Comparison of ENCODE assay signal across 1 cellular context in genomic region chr14:21205678-21206581, GRCh38.
TF ChIP-seq lines count a peak whose summit lies in the region.

No MANE protein-coding gene starts in this region.

TF ChIP-seq in HepG2, 621 proteins besides CTCF, POLR2A, EP300 and RAD21 (continued from another document and continues in another):
- TF ChIP-seq, protein P1, sequence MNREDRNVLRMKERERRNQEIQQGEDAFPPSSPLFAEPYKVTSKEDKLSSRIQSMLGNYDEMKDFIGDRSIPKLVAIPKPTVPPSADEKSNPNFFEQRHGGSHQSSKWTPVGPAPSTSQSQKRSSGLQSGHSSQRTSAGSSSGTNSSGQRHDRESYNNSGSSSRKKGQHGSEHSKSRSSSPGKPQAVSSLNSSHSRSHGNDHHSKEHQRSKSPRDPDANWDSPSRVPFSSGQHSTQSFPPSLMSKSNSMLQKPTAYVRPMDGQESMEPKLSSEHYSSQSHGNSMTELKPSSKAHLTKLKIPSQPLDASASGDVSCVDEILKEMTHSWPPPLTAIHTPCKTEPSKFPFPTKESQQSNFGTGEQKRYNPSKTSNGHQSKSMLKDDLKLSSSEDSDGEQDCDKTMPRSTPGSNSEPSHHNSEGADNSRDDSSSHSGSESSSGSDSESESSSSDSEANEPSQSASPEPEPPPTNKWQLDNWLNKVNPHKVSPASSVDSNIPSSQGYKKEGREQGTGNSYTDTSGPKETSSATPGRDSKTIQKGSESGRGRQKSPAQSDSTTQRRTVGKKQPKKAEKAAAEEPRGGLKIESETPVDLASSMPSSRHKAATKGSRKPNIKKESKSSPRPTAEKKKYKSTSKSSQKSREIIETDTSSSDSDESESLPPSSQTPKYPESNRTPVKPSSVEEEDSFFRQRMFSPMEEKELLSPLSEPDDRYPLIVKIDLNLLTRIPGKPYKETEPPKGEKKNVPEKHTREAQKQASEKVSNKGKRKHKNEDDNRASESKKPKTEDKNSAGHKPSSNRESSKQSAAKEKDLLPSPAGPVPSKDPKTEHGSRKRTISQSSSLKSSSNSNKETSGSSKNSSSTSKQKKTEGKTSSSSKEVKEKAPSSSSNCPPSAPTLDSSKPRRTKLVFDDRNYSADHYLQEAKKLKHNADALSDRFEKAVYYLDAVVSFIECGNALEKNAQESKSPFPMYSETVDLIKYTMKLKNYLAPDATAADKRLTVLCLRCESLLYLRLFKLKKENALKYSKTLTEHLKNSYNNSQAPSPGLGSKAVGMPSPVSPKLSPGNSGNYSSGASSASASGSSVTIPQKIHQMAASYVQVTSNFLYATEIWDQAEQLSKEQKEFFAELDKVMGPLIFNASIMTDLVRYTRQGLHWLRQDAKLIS (CRISPR knock-in tag; IDR thresholded peaks at IDR 0.05): 0 out of 2 replicates have a peak, but pooled peaks have one; percentile 65
- TF ChIP-seq NONO (IDR thresholded peaks at IDR 0.05) (no peak), NONO (CRISPR knock-in tag; conservative IDR thresholded peaks at IDR 0.05) (no peak), PITX1 (CRISPR knock-in tag; IDR thresholded peaks at IDR 0.05) (no peak), CREB3 (CRISPR knock-in tag; IDR thresholded peaks at IDR 0.05) (no peak), ZNF605 (CRISPR knock-in tag; IDR thresholded peaks at IDR 0.05) (peak; percentile 28; the same call in 1 of the 2 replicates), ZNF776 (CRISPR knock-in tag; IDR thresholded peaks at IDR 0.05) (no peak), CBFB (CRISPR knock-in tag; IDR thresholded peaks at IDR 0.05) (no peak), ATRX (CRISPR knock-in tag; IDR thresholded peaks at IDR 0.05; ENCODE audit: borderline replicate concordance) (no peak), ZBTB20 (CRISPR knock-in tag; IDR thresholded peaks at IDR 0.05; ENCODE audit: borderline replicate concordance, low read depth) (no peak), ZNF784 (CRISPR knock-in tag; IDR thresholded peaks at IDR 0.05; ENCODE audit: borderline replicate concordance) (no peak), ISX (CRISPR knock-in tag; conservative IDR thresholded peaks at IDR 0.05) (no peak), SMAD3 (CRISPR knock-in tag; IDR thresholded peaks at IDR 0.05) (no peak; the same call in 1 of the 2 replicates), ZFP37 (CRISPR knock-in tag; IDR thresholded peaks at IDR 0.05; ENCODE audit: borderline replicate concordance) (no peak), ZSCAN5A (CRISPR knock-in tag; IDR thresholded peaks at IDR 0.05; ENCODE audit: borderline replicate concordance) (0 out of 2 replicates have a peak, but pooled peaks have one; percentile 53), JDP2 (CRISPR knock-in tag; IDR thresholded peaks at IDR 0.05; ENCODE audit: borderline replicate concordance) (no peak), ZNF251 (CRISPR knock-in tag; IDR thresholded peaks at IDR 0.05) (no peak), ZNF142 (CRISPR knock-in tag; IDR thresholded peaks at IDR 0.05) (no peak), ZNF547 (CRISPR knock-in tag; IDR thresholded peaks at IDR 0.05) (0 out of 2 replicates have a peak, but pooled peaks have one; percentile 48), TARDBP (CRISPR knock-in tag; IDR thresholded peaks at IDR 0.05) (peak; percentile 43; the same call in 1 of the 2 replicates), EED (CRISPR knock-in tag; IDR thresholded peaks at IDR 0.05) (no peak), NR2F1 (CRISPR knock-in tag; IDR thresholded peaks at IDR 0.05) (no peak), ZNF567 (CRISPR knock-in tag; IDR thresholded peaks at IDR 0.05; ENCODE audit: borderline replicate concordance) (no peak), ZFP1 (CRISPR knock-in tag; IDR thresholded peaks at IDR 0.05) (no peak; the same call in 1 of the 2 replicates)
- TF ChIP-seq, protein P2, sequence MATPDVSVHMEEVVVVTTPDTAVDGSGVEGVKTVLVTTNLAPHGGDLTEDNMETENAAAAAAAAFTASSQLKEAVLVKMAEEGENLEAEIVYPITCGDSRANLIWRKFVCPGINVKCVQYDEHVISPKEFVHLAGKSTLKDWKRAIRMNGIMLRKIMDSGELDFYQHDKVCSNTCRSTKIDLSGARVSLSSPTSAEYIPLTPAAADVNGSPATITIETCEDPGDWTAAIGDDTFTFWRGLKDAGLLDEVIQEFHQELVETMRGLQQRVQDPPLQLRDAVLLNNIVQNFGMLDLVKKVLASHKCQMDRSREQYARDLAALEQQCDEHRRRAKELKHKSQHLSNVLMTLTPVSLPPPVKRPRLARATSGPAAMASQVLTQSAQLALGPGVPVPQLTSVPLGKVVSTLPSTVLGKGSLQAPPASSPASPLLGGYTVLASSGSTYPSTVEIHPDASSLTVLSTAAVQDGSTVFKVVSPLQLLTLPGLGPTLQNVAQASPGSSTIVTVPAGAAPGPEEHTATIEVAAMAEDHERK (CRISPR knock-in tag; IDR thresholded peaks at IDR 0.05; ENCODE audit: low read depth): no peak
- TF ChIP-seq, protein P3, sequence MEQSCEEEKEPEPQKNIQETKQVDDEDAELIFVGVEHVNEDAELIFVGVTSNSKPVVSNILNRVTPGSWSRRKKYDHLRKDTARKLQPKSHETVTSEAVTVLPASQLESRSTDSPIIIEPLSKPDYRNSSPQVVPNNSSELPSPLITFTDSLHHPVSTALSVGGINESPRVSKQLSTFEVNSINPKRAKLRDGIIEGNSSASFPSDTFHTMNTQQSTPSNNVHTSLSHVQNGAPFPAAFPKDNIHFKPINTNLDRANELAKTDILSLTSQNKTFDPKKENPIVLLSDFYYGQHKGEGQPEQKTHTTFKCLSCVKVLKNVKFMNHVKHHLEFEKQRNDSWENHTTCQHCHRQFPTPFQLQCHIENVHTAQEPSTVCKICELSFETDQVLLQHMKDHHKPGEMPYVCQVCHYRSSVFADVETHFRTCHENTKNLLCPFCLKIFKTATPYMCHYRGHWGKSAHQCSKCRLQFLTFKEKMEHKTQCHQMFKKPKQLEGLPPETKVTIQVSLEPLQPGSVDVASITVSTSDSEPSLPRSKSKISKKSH (CRISPR knock-in tag; IDR thresholded peaks at IDR 0.05; ENCODE audit: borderline replicate concordance): no peak
- TF ChIP-seq, protein P4, sequence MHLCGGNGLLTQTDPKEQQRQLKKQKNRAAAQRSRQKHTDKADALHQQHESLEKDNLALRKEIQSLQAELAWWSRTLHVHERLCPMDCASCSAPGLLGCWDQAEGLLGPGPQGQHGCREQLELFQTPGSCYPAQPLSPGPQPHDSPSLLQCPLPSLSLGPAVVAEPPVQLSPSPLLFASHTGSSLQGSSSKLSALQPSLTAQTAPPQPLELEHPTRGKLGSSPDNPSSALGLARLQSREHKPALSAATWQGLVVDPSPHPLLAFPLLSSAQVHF (CRISPR knock-in tag; IDR thresholded peaks at IDR 0.05): no peak
- TF ChIP-seq, protein P5, sequence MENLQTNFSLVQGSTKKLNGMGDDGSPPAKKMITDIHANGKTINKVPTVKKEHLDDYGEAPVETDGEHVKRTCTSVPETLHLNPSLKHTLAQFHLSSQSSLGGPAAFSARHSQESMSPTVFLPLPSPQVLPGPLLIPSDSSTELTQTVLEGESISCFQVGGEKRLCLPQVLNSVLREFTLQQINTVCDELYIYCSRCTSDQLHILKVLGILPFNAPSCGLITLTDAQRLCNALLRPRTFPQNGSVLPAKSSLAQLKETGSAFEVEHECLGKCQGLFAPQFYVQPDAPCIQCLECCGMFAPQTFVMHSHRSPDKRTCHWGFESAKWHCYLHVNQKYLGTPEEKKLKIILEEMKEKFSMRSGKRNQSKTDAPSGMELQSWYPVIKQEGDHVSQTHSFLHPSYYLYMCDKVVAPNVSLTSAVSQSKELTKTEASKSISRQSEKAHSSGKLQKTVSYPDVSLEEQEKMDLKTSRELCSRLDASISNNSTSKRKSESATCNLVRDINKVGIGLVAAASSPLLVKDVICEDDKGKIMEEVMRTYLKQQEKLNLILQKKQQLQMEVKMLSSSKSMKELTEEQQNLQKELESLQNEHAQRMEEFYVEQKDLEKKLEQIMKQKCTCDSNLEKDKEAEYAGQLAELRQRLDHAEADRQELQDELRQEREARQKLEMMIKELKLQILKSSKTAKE (CRISPR knock-in tag; IDR thresholded peaks at IDR 0.05; ENCODE audit: borderline replicate concordance): no peak
- TF ChIP-seq, protein P6, sequence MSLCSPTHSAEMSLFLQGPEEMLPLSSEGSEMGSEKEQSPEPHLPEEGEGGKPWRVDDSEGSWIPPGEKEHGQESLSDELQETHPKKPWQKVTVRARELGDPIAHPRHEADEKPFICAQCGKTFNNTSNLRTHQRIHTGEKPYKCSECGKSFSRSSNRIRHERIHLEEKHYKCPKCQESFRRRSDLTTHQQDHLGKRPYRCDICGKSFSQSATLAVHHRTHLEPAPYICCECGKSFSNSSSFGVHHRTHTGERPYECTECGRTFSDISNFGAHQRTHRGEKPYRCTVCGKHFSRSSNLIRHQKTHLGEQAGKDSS (CRISPR knock-in tag; IDR thresholded peaks at IDR 0.05; ENCODE audit: borderline replicate concordance, low read depth): no peak
